ENCODE assay signal across 7 cellular contexts in genomic region chr22:38412435-38413084, GRCh38. TPM values are rescaled to one million over a fixed set of nuclear protein-coding genes. Genes with fewer than 3 reads are reported as not detected.
A peak's percentile ranks its signal among the peaks of the same experiment; 100 is the strongest.
DNase-seq lines count a peak whose midpoint lies in the region; ATAC-seq and TF ChIP-seq lines count a peak whose summit lies in the region.

No MANE protein-coding gene starts in this region.

- H3K27ac ChIP-seq in H9 (ENCODE audit: insufficient read length, low read depth, low read length): no peak overlapping the region
- no peak overlapping the region for H3K27ac ChIP-seq in SJCRH30

- H3K23me2 ChIP-seq in H9 (ENCODE audit: insufficient read length, low read depth, low read length, poor library complexity, severe bottlenecking): no peaks in the 10 kb centered on the region

- no peak overlapping the region; the same call in 1 of the 2 replicates for H2BK15ac ChIP-seq in H9 (ENCODE audit: low read depth, low read length)

- POLR2A ChIA-PET in activated CD4-positive, alpha-beta T cell treated with anti-CD3 and anti-CD28 coated beads, Interleukin-2, amount 10 ng/mL, durations not matched to agents 7 days and 5 days (lab: Charles Lee): no interaction called here

- CTCF ChIA-PET in activated CD4-positive, alpha-beta T cell treated with anti-CD3 and anti-CD28 coated beads, Interleukin-2, amount 10 ng/mL, durations not matched to agents 7 days and 5 days (lab: Charles Lee): interaction anchor here (0.7 to 1.5 kb wide), 4 partner anchors 12 to 270 kb away, joined by 3 to 4 read pairs (median 4); partner anchors contain the start of gene TOMM22

- no peak overlapping the region for H3K4me3 ChIP-seq in SJCRH30

- H3K9me3 Mint-ChIP-seq in H9: peaks cover 15% of the 10 kb centered on the region in 2 experiments; a peak in 4 of 5 replicates
- H3K9me3 Mint-ChIP-seq in activated CD4-positive, alpha-beta T cell treated with anti-CD3 and anti-CD28 coated beads, Interleukin-2, amount 10 ng/mL, durations not matched to agents 7 days and 5 days: no peaks in the 10 kb centered on the region
- H3K9me3 Mint-ChIP-seq in endothelial cell (ENCODE audit: unreplicated experiment): no peaks in the 10 kb centered on the region
- peaks cover 7% of the 10 kb centered on the region for H3K9me3 Mint-ChIP-seq in nephron

- no peak overlapping the region for H3K18ac ChIP-seq in H9 (ENCODE audit: insufficient read length, low read depth, low read length)

- H3T11ph ChIP-seq in H9 (ENCODE audit: low read length): no peak overlapping the region

- H4K5ac ChIP-seq in H9 (ENCODE audit: insufficient read length, low read depth, low read length): no peak overlapping the region

- H3K27me3 Mint-ChIP-seq in H9 (ENCODE audit: low read depth) (peaks cover 1% of the 10 kb centered on the region; the same call in 1 of the 2 replicates), endothelial cell (ENCODE audit: unreplicated experiment) (peaks cover 3% of the 10 kb centered on the region), nephron (ENCODE audit: low read depth) (peaks cover 7% of the 10 kb centered on the region)
- peaks cover 2% of the 10 kb centered on the region for H3K27me3 Mint-ChIP-seq in activated CD4-positive, alpha-beta T cell treated with anti-CD3 and anti-CD28 coated beads, Interleukin-2, amount 10 ng/mL, durations not matched to agents 7 days and 5 days

- no peak overlapping the region for H3K27ac Mint-ChIP-seq in H9
- no peak overlapping the region for H3K27ac Mint-ChIP-seq in activated CD4-positive, alpha-beta T cell treated with anti-CD3 and anti-CD28 coated beads, Interleukin-2, amount 10 ng/mL, durations not matched to agents 7 days and 5 days
- H3K27ac Mint-ChIP-seq in endothelial cell (ENCODE audit: unreplicated experiment): no peak overlapping the region
- no peak overlapping the region for H3K27ac Mint-ChIP-seq in nephron

- no peak overlapping the region for H3K9ac ChIP-seq in H9 (ENCODE audit: extremely low read depth, insufficient read length, low read length)

- no peak for ATAC-seq in GM18505 (IDR thresholded peaks at IDR 0.05; ENCODE audit: unreplicated experiment)

- H4K8ac ChIP-seq in H9 (replicated peaks; ENCODE audit: insufficient read length, low read depth, low read length): no peak overlapping the region

- H3K36me3 Mint-ChIP-seq in H9 (ENCODE audit: insufficient read depth in 1 of 3, low read depth in 3 of 3) (peaks cover 2 to 9% (median 5%) of the 10 kb centered on the region in 3 experiments; a peak in 5 of 7 replicates), endothelial cell (ENCODE audit: low read depth, unreplicated experiment) (no peaks in the 10 kb centered on the region), nephron (ENCODE audit: low read depth) (no peaks in the 10 kb centered on the region)
- no peaks in the 10 kb centered on the region for H3K36me3 Mint-ChIP-seq in activated CD4-positive, alpha-beta T cell treated with anti-CD3 and anti-CD28 coated beads, Interleukin-2, amount 10 ng/mL, durations not matched to agents 7 days and 5 days (ENCODE audit: low read depth)

- H3K4me1 Mint-ChIP-seq in H9: peaks cover 12 to 23% of the 10 kb centered on the region in 2 experiments
- peaks cover 2% of the 10 kb centered on the region for H3K4me1 Mint-ChIP-seq in activated CD4-positive, alpha-beta T cell treated with anti-CD3 and anti-CD28 coated beads, Interleukin-2, amount 10 ng/mL, durations not matched to agents 7 days and 5 days
- no peaks in the 10 kb centered on the region for H3K4me1 Mint-ChIP-seq in endothelial cell (ENCODE audit: unreplicated experiment)
- peaks cover 14% of the 10 kb centered on the region for H3K4me1 Mint-ChIP-seq in nephron

- no peak overlapping the region for H2BK120ac ChIP-seq in H9 (ENCODE audit: low read depth, low read length, poor library complexity, severe bottlenecking)

- no CpG with 5 or more reads among the region's 45 CpGs for WGBS in H9 (ENCODE audit: extremely low coverage, insufficient read length, low lambda C conversion rate)

- no peaks in the 10 kb centered on the region for H3K79me1 ChIP-seq in H9 (ENCODE audit: insufficient read depth, low read depth, low read length, poor library complexity, severe bottlenecking)

- H3K27me3 ChIP-seq in H9 (ENCODE audit: insufficient read depth, low read length): no peaks in the 10 kb centered on the region
- no peaks in the 10 kb centered on the region; the same call in 1 of the 2 replicates for H3K27me3 ChIP-seq in SJCRH30

- H4K91ac ChIP-seq in H9 (ENCODE audit: insufficient read length, low read depth, low read length): no peak overlapping the region

- H3K9me3 ChIP-seq in H9 (ENCODE audit: control insufficient read depth, low read depth, low read length) (no peaks in the 10 kb centered on the region), SJCRH30 (replicated peaks) (no peaks in the 10 kb centered on the region)

- no peak overlapping the region for H2BK5ac ChIP-seq in H9 (ENCODE audit: insufficient read length, low read length)

- H3K4me1 ChIP-seq in H9 (ENCODE audit: insufficient read depth, low read length) (no peaks in the 10 kb centered on the region; the same call in 1 of the 2 replicates), SJCRH30 (peaks cover 14% of the 10 kb centered on the region)

- no peaks in the 10 kb centered on the region for H3K79me2 ChIP-seq in H9 (ENCODE audit: insufficient read depth, low read length)

- no peaks in the 10 kb centered on the region for H4K20me1 ChIP-seq in H9 (ENCODE audit: control insufficient read depth, insufficient read depth, insufficient read length)

- H2BK12ac ChIP-seq in H9 (ENCODE audit: insufficient read length, low read depth, low read length): no peak overlapping the region

- no peak overlapping the region for H2BK20ac ChIP-seq in H9 (ENCODE audit: low read depth, low read length, poor library complexity, severe bottlenecking)

- H3K36me3 ChIP-seq in SJCRH30: no peaks in the 10 kb centered on the region

- no peak overlapping the region for H3K14ac ChIP-seq in H9 (ENCODE audit: insufficient read depth, low read length)

- no peak overlapping the region for H2AFZ ChIP-seq in H9 (ENCODE audit: low read length)

- H3K4me3 Mint-ChIP-seq in H9: peak overlapping the region; percentile 20 to 26; a peak in 2 of 5 replicates
- no peak overlapping the region for H3K4me3 Mint-ChIP-seq in activated CD4-positive, alpha-beta T cell treated with anti-CD3 and anti-CD28 coated beads, Interleukin-2, amount 10 ng/mL, durations not matched to agents 7 days and 5 days
- H3K4me3 Mint-ChIP-seq in endothelial cell (ENCODE audit: unreplicated experiment): no peak overlapping the region
- H3K4me3 Mint-ChIP-seq in nephron: no peak overlapping the region

- peak; percentile 63 for DNase-seq in H9
- DNase-seq in activated CD4-positive, alpha-beta T cell treated with anti-CD3 and anti-CD28 coated beads, Interleukin-2, amount 10 ng/mL, durations not matched to agents 7 days and 5 days: peak; percentile 38
- no peak for DNase-seq in endothelial cell (ENCODE audit: low spot score)
- DNase-seq in SJCRH30: no peak
- no peak for DNase-seq in putamen (ENCODE audit: low spot score)

- H3K23ac ChIP-seq in H9 (ENCODE audit: insufficient read length, low read depth, low read length): no peak overlapping the region

- no peak overlapping the region for H2AK5ac ChIP-seq in H9 (ENCODE audit: insufficient read length, low read length)

- TF ChIP-seq POLR2A in GM18505 (IDR thresholded peaks at IDR 0.05; ENCODE audit: borderline replicate concordance, extremely low read depth, insufficient read depth, insufficient read length): no peak

- H3K4me2 ChIP-seq in H9 (ENCODE audit: insufficient read depth, insufficient read length, low read length): no peak overlapping the region

- H3K56ac ChIP-seq in H9 (ENCODE audit: insufficient read length, low read depth, low read length): no peak overlapping the region

- H3K4ac ChIP-seq in H9 (ENCODE audit: low read depth, low read length): no peak overlapping the region

- peak; percentile 94 for TF ChIP-seq CTCF in H9 (conservative IDR thresholded peaks at IDR 0.05)
- peak; percentile 84 for TF ChIP-seq CTCF in endothelial cell (IDR thresholded peaks at IDR 0.05; ENCODE audit: unreplicated experiment)
- TF ChIP-seq CTCF in nephron (IDR thresholded peaks at IDR 0.05; ENCODE audit: unreplicated experiment in 3 of 3): peak; percentile 50 to 64 (median 51)

RNA-seq across cellular contexts. Expression of gene KCNJ4, which starts 42.4 kb away (rescaled TPM):
- 0.88 and 0.92 TPM in 2 replicates for total RNA-seq in H9 (2021)
- total RNA-seq in activated CD4-positive, alpha-beta T cell treated with anti-CD3 and anti-CD28 coated beads, Interleukin-2, amount 10 ng/mL, durations not matched to agents 7 days and 5 days: not detected
- 0.21 TPM for total RNA-seq in endothelial cell (ENCODE audit: unreplicated experiment)
- 0.04 and 0.25 TPM in 2 replicates for total RNA-seq in SJCRH30 (2014; rRNA removed; shearing (Covaris generic))

RNA-seq across cellular contexts. Expression of gene KDELR3, which starts 55.3 kb away (rescaled TPM):
- 7.2 and 7.3 TPM in 2 replicates for total RNA-seq in H9 (2021)
- total RNA-seq in activated CD4-positive, alpha-beta T cell treated with anti-CD3 and anti-CD28 coated beads, Interleukin-2, amount 10 ng/mL, durations not matched to agents 7 days and 5 days: under 1 TPM; 0.17 to 0.23 TPM
- 3.7 TPM for total RNA-seq in endothelial cell (ENCODE audit: unreplicated experiment)
- 2.2 and 2.3 TPM in 2 replicates for total RNA-seq in SJCRH30 (2014; rRNA removed; shearing (Covaris generic))

Comparison
In these comparisons a context has a peak if more than half of its experiments do, and no peak if none do; other contexts are left out.
1. DNase-seq: peak in H9 (single experiment) and activated CD4-positive, alpha-beta T cell treated with anti-CD3 and anti-CD28 coated beads, Interleukin-2, amount 10 ng/mL, durations not matched to agents 7 days and 5 days (single experiment); none in endothelial cell (single experiment), SJCRH30 (0 of 2) and putamen (single experiment).
2. H3K4me3 Mint-ChIP-seq: peak in H9 (2 of 2); none in activated CD4-positive, alpha-beta T cell treated with anti-CD3 and anti-CD28 coated beads, Interleukin-2, amount 10 ng/mL, durations not matched to agents 7 days and 5 days (single experiment), endothelial cell (single experiment) and nephron (0 of 3).
3. Peak in every context shown above with its lines, with median percentiles within 50 percentile points of each other: CTCF ChIP-seq.